Comparison of ENCODE assay signal across 10 cellular contexts in the genomic region with DNA sequence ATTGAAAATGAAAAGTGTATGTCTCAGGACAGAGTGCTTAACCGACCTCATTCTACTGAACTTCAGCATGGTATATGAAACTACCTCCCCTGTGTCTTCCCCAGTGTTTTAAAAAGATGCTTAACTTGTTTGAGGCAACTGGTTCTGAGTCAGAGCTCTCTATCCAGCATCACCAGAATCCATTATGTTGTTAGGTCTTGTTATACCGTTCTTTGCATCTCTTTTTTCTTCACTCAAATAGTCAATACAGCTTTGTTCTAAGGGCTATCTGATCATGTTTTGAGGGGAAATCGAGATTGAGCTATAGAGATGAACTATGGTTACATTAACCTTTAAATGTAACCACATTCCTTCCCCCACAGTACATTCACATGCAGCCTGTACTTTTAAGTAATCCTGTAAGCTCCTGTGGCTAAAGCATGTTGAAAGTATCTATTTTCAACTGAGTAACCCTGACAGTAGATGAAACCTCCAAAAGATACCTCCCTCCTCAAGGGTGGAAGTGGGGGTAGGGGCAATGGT.
DNase-seq lines count a peak whose midpoint lies in the region; ATAC-seq and TF ChIP-seq lines count a peak whose summit lies in the region.
"Had no signal": no experiment of that assay in that cellular context is flagged by ENCODE, and none has a peak within 500 bp of the region (broad histone marks: within the 10 kb centered on the region; RNA-seq: fewer than 3 reads in every experiment).

No MANE protein-coding gene starts in this region.

- peak; percentile 33 for ATAC-seq in GM18520 (IDR thresholded peaks at IDR 0.05; ENCODE audit: unreplicated experiment)
- ATAC-seq in GM21717 (IDR thresholded peaks at IDR 0.05; ENCODE audit: unreplicated experiment): peak; percentile 52
- peak; percentile 46 for ATAC-seq in HG03460 (IDR thresholded peaks at IDR 0.05; ENCODE audit: unreplicated experiment)

- DNase-seq in epithelial cell of esophagus (ENCODE audit: low read depth) (peak; percentile 30), midbrain (lab: John Stamatoyannopoulos, UW) (no peak), globus pallidus (ENCODE audit: low spot score) (no peak)
- DNase-seq in central memory CD4-positive, alpha-beta T cell: no peak
- no peak for DNase-seq in activated effector memory CD4-positive, alpha-beta T cell treated with Interleukin-2 at 50 U/mL for 16 hours
- DNase-seq: NCI-H2029 treated with DMSO at 0.1 percent for 48 hours had no signal

- no peak overlapping the region for H3K4me3 ChIP-seq in epithelial cell of esophagus (ENCODE audit: low read length)
- H3K4me3 ChIP-seq: esophagus muscularis mucosa had no signal

- TF ChIP-seq CTCF in epithelial cell of esophagus (IDR thresholded peaks at IDR 0.05; ENCODE audit: insufficient read depth, low read depth, low read length, missing control alignments): no peak
